ENCODE assay signal across 9 cellular contexts in genomic region chr20:19995220-19995863, GRCh38. TPM values are rescaled to one million over a fixed set of nuclear protein-coding genes. Genes with fewer than 3 reads are reported as not detected.
DNase-seq lines count a peak whose midpoint lies in the region; ATAC-seq, FAIRE-seq and TF ChIP-seq lines count a peak whose summit lies in the region.
"Had no signal": no experiment of that assay in that cellular context is flagged by ENCODE, and none has a peak within 500 bp of the region (broad histone marks: within the 10 kb centered on the region; RNA-seq: fewer than 3 reads in every experiment).

No MANE protein-coding gene starts in this region.

- no peak overlapping the region for H2AK5ac ChIP-seq in mesenchymal stem cell (ENCODE audit: low read length, severe bottlenecking)

- H2AFZ ChIP-seq in KMS-11 (ENCODE audit: low read depth) (no peak overlapping the region), mesenchymal stem cell (ENCODE audit: low read depth, low read length) (no peak overlapping the region)

- ATAC-seq in GM18867 (IDR thresholded peaks at IDR 0.05; ENCODE audit: unreplicated experiment) = no peak

- TF ChIP-seq CTCF in KMS-11 (conservative IDR thresholded peaks at IDR 0.05; ENCODE audit: low read depth, low read length) (peak; percentile 81), uterus (IDR thresholded peaks at IDR 0.05) (peak; percentile 76 to 83 (median 78))

- H2BK15ac ChIP-seq in mesenchymal stem cell (ENCODE audit: low read depth, poor library complexity, severe bottlenecking) = no peak overlapping the region

- H4K20me1 ChIP-seq in KMS-11 (ENCODE audit: insufficient read depth) = no peaks in the 10 kb centered on the region

- H3K9ac ChIP-seq in KMS-11 = no peak overlapping the region
- H3K9ac ChIP-seq in mesenchymal stem cell (ENCODE audit: low read length) = peak overlapping the region; percentile 85

- DNase-seq in DMS153 treated with DMSO at 0.1 percent for 48 hours (lab: John Stamatoyannopoulos, UW; ENCODE audit: unreplicated experiment) (peak; percentile 57), RKO (ENCODE audit: low spot score) (peak; percentile 82), mesenchymal stem cell (peak; percentile 61), uterus (peak in 1 of 2 donors; percentile 55), GM12892 (ENCODE audit: insufficient read length) (no peak)

- H4K8ac ChIP-seq in mesenchymal stem cell (ENCODE audit: low read length) = no peak overlapping the region

- no peak for FAIRE-seq in GM12892 (lab: Jason Lieb, UNC)

- H2BK12ac ChIP-seq in mesenchymal stem cell (ENCODE audit: low read length in 2 of 2) = no peak overlapping the region

- H3K27ac ChIP-seq in KMS-11 (no peak overlapping the region), cingulate gyrus (ENCODE audit: low read depth, low read length) (peak overlapping the region; percentile 63), mesenchymal stem cell (ENCODE audit: low read length, poor library complexity, severe bottlenecking) (peak overlapping the region; percentile 97), uterus (peak overlapping the region; percentile 67)

- peaks cover 21% of the 10 kb centered on the region for H3K79me1 ChIP-seq in mesenchymal stem cell (replicated peaks; ENCODE audit: low read length, poor library complexity, severe bottlenecking)

- no peak overlapping the region for H4K91ac ChIP-seq in mesenchymal stem cell (ENCODE audit: low read length)

- no peak overlapping the region for H3K23ac ChIP-seq in mesenchymal stem cell (ENCODE audit: low read length in 2 of 2)

- H3K9me3 ChIP-seq in mesenchymal stem cell (ENCODE audit: control insufficient read depth, low read length) = no peaks in the 10 kb centered on the region
- no peaks in the 10 kb centered on the region for H3K9me3 ChIP-seq in uterus

- H3K4me1 ChIP-seq in KMS-11 (ENCODE audit: low read depth, poor library complexity, severe bottlenecking) = peaks cover 18% of the 10 kb centered on the region
- peaks cover 11% of the 10 kb centered on the region for H3K4me1 ChIP-seq in mesenchymal stem cell (ENCODE audit: control insufficient read depth, insufficient read depth, low read depth, low read length)
- peaks cover 6 to 13% of the 10 kb centered on the region in 2 donors for H3K4me1 ChIP-seq in uterus

- intact Hi-C loops in uterus (cut with DNase I; ENCODE audit: low total_unique reads) = loop anchor here (5.0 to 10.0 kb wide), 3 partner anchors 181 to 301 kb away; no protein-coding TSS in a partner anchor

- H2BK120ac ChIP-seq in mesenchymal stem cell (ENCODE audit: low read depth, low read length) = no peak overlapping the region

- no peak overlapping the region for H3K14ac ChIP-seq in mesenchymal stem cell (ENCODE audit: low read length in 2 of 2)

- no peak overlapping the region for H3K4me3 ChIP-seq in KMS-11 (IDR thresholded peaks at IDR 0.05; ENCODE audit: insufficient read depth, low read depth, low read length)
- H3K4me3 ChIP-seq in mesenchymal stem cell (ENCODE audit: insufficient read depth in 1 of 2, low read depth in 1 of 2, low read length in 2 of 2) = peak overlapping the region in 1 of 2 experiments; percentile 64
- no peak overlapping the region for H3K4me3 ChIP-seq in uterus
- H3K4me3 ChIP-seq: skin epidermis had no signal

- TF ChIP-seq POLR2A in uterus (IDR thresholded peaks at IDR 0.05) (no peak), GM12892 (IDR thresholded peaks at IDR 0.05; ENCODE audit: low read depth, low read length) (no peak)

- WGBS in mesenchymal stem cell = 6% methylated on average over 3 of the region's 5 CpGs

- H3K27me3 ChIP-seq in KMS-11 (ENCODE audit: insufficient read depth, low read depth) (no peaks in the 10 kb centered on the region), mesenchymal stem cell (ENCODE audit: control insufficient read depth in 1 of 2, insufficient read depth in 1 of 2, low read length in 2 of 2) (no peaks in the 10 kb centered on the region), uterus (no peaks in the 10 kb centered on the region)

- H3K79me2 ChIP-seq in KMS-11 (ENCODE audit: insufficient read depth, low read depth) = no peaks in the 10 kb centered on the region

- H2BK5ac ChIP-seq in mesenchymal stem cell (ENCODE audit: low read depth, low read length, poor library complexity, severe bottlenecking) = no peak overlapping the region

- H3K36me3 ChIP-seq in KMS-11 (ENCODE audit: insufficient read depth) = no peaks in the 10 kb centered on the region
- H3K36me3 ChIP-seq in mesenchymal stem cell (ENCODE audit: control insufficient read depth in 1 of 2, insufficient read depth in 2 of 2, low read depth in 1 of 2, low read length in 2 of 2) = peaks cover 39 to 79% of the 10 kb centered on the region in 2 experiments
- no peaks in the 10 kb centered on the region for H3K36me3 ChIP-seq in uterus

- H3K4ac ChIP-seq in mesenchymal stem cell (ENCODE audit: low read depth in 1 of 2, low read length in 2 of 2) = no peak overlapping the region

- H3K18ac ChIP-seq in mesenchymal stem cell (ENCODE audit: low read depth in 1 of 2, low read length in 2 of 2) = peak overlapping the region in 1 of 2 experiments; percentile 67

- H3K4me2 ChIP-seq in KMS-11 (no peak overlapping the region), mesenchymal stem cell (ENCODE audit: low read length, poor library complexity, severe bottlenecking) (no peak overlapping the region)

RNA-seq across cellular contexts. Expression of gene NAA20, which starts 21.8 kb away (rescaled TPM):
- 64.7 TPM for polyA plus RNA-seq in mesenchymal stem cell (2013, experiment 1 of 2)
- polyA plus RNA-seq in mesenchymal stem cell (2013, experiment 2 of 2) = 67.5 TPM
- 10 to 100 TPM; 24.7 to 55.7 (median 35.2) TPM for total RNA-seq in uterus
- 78.4 TPM for polyA plus RNA-seq in GM12892 (2012; ENCODE audit: missing spikeins)

RNA-seq across cellular contexts. Expression of gene CRNKL1, which starts 56.9 kb away (rescaled TPM):
- 13.4 TPM for polyA plus RNA-seq in mesenchymal stem cell (2013, experiment 1 of 2)
- 14.1 TPM for polyA plus RNA-seq in mesenchymal stem cell (2013, experiment 2 of 2)
- 10 to 100 TPM; 21.8 to 58.4 (median 38.4) TPM for total RNA-seq in uterus
- 13.9 TPM for polyA plus RNA-seq in GM12892 (2012; ENCODE audit: missing spikeins)

RNA-seq across cellular contexts. Expression of gene CFAP61, which starts 57.0 kb away (rescaled TPM):
- polyA plus RNA-seq in mesenchymal stem cell (2013, experiment 1 of 2) = 0.03 TPM
- 0.12 TPM for polyA plus RNA-seq in mesenchymal stem cell (2013, experiment 2 of 2)
- total RNA-seq in uterus = 1 to 10 TPM in 3 of 4 donors, not detected in 1; 3.0 to 8.2 (median 7.5) TPM
- 0.25 TPM for polyA plus RNA-seq in GM12892 (2012; ENCODE audit: missing spikeins)
